In the genomic region with DNA sequence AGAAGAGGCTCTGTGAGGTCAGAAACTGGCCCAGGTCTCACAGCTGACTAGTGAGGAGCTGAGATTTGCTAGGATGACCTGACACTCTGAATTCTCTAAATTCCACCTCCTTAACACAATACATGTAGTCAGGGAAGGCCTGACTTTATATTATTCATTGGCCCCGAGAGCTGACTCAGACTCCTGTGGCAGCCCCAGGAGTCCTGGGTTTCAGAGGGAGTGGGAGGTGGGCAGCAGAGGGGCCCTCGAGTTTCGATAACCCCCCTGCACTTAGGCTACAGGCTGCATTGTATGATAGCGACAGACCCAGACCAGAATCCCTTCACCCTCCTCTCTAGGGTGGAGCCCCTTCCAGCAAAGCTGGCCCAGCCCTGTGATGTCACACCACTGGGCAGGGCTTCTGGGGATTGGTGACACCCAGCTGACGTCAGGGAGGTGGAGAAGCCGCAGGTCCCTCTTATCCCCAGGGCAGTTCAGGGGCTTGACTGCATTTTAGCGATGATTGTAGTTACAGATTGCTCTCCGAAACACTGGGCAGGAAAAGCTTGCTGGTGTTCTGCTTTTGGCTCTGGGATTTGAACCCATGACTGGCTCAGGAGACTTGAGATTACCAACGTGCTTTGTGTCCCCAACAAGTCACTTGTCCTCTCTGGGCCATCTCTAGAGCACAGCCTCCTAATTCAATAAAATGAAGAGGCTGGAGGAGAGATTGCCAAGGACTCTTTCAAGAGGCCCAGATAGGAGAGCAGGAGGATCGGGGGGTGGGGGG, we compare ENCODE assay signal across 10 cellular contexts. TPM values are rescaled to one million over a fixed set of nuclear protein-coding genes. Genes with fewer than 3 reads are reported as not detected.
A peak's percentile ranks its signal among the peaks of the same experiment; 100 is the strongest.
DNase-seq lines count a peak whose midpoint lies in the region; ATAC-seq, FAIRE-seq and TF ChIP-seq lines count a peak whose summit lies in the region.
"Had no signal": no experiment of that assay in that cellular context is flagged by ENCODE, and none has a peak within 500 bp of the region (broad histone marks: within the 10 kb centered on the region; RNA-seq: fewer than 3 reads in every experiment).

No MANE protein-coding gene starts in this region.

- no peaks in the 10 kb centered on the region for H3K9me3 ChIP-seq in NT2/D1 (ENCODE audit: insufficient read depth, low read length)
- no peaks in the 10 kb centered on the region for H3K9me3 ChIP-seq in endodermal cell (ENCODE audit: control insufficient read depth, low read length)
- H3K9me3 ChIP-seq in pancreas = no peaks in the 10 kb centered on the region

- no peak for TF ChIP-seq CTCF in endodermal cell (conservative IDR thresholded peaks at IDR 0.05)
- TF ChIP-seq CTCF in pancreas (IDR thresholded peaks at IDR 0.05) = no peak

- no peak overlapping the region for H3K4me3 ChIP-seq in NT2/D1 (ENCODE audit: insufficient read length, low read depth)
- peak overlapping the region; percentile 38 for H3K4me3 ChIP-seq in endodermal cell (ENCODE audit: low read length)
- H3K4me3 ChIP-seq in pancreas = no peak overlapping the region

- no peak for FAIRE-seq in pancreas (lab: Jason Lieb, UNC)
- FAIRE-seq: islet of Langerhans had no signal

- POLR2A ChIA-PET in activated CD4-positive, alpha-beta memory T cell treated with anti-CD3 and anti-CD28 coated beads, Interleukin-2, amount 10 ng/mL, durations not matched to agents 7 days and 5 days (lab: Charles Lee) = no interaction called here

- peak in 1 of 4 donors; percentile 4 for ATAC-seq in pancreas
- ATAC-seq: activated CD4-positive, CD25-positive, alpha-beta regulatory T cell treated with anti-CD3 and anti-CD28 coated beads, Interleukin-2, amount 50 U/mL, for 24 hours had no signal

- intact Hi-C loops in pancreas (cut with DNase I) = loop anchor here in 1 of 3 donors (5.0 kb wide), 2 partner anchors 58 to 93 kb away; partner anchors contain the start of gene ELF3

- CTCF ChIA-PET in activated CD4-positive, alpha-beta memory T cell treated with anti-CD3 and anti-CD28 coated beads, Interleukin-2, amount 10 ng/mL, durations not matched to agents 7 days and 5 days (lab: Charles Lee) = no interaction called here

- H3K4me1 Mint-ChIP-seq in endodermal cell = peaks cover 46% of the 10 kb centered on the region
- H3K4me1 Mint-ChIP-seq in activated CD4-positive, alpha-beta memory T cell treated with anti-CD3 and anti-CD28 coated beads, Interleukin-2, amount 10 ng/mL, durations not matched to agents 7 days and 5 days = no peaks in the 10 kb centered on the region

- WGBS in endodermal cell (ENCODE audit: insufficient coverage in 1 of 2, insufficient read length in 1 of 2), 2 experiments = 27 to 28% methylated on average over 7 to 9 of the region's 10 CpGs
- WGBS in pancreas, 2 donors = 54 to 55% methylated on average over 10 of the region's 10 CpGs

- H3K27ac ChIP-seq in endodermal cell (ENCODE audit: low read depth, low read length) (peak overlapping the region; percentile 65), pancreas (peak overlapping the region; percentile 95 to 99 (median 98))

- H3K27me3 ChIP-seq in NT2/D1 (ENCODE audit: insufficient read depth, insufficient read length) (no peaks in the 10 kb centered on the region), endodermal cell (ENCODE audit: control insufficient read depth, insufficient read depth, low read length, poor library complexity, severe bottlenecking) (no peaks in the 10 kb centered on the region), pancreas (no peaks in the 10 kb centered on the region)

- peak overlapping the region; percentile 63 for H3K9ac ChIP-seq in NT2/D1 (ENCODE audit: insufficient read length, low read depth)
- H3K9ac ChIP-seq in endodermal cell (ENCODE audit: extremely low read depth, low read length, poor library complexity, severe bottlenecking) = peak overlapping the region; percentile 50

- DNase-seq in HK-2 (ENCODE audit: unreplicated experiment) (peak; percentile 77), NT2/D1 (ENCODE audit: low read depth, low spot score) (peak; percentile 81), endodermal cell (peak; percentile 94), pancreas (peak in 4 of 6 donors; percentile 48 to 70 (median 61)), GM19238 (ENCODE audit: insufficient read length, low spot score) (no peak), GOT3 (lab: John Stamatoyannopoulos, UW) (no peak), NCI-H524 treated with DMSO at 0.1 percent for 48 hours (lab: John Stamatoyannopoulos, UW) (no peak)
- DNase-seq in activated CD4-positive, alpha-beta memory T cell treated with anti-CD3 and anti-CD28 coated beads, Interleukin-2, amount 10 ng/mL, durations not matched to agents 7 days and 5 days = no peak

- H3K4me1 ChIP-seq in NT2/D1 (ENCODE audit: insufficient read depth, insufficient read length) (peaks cover 27% of the 10 kb centered on the region), endodermal cell (ENCODE audit: control insufficient read depth, insufficient read depth, low read length) (peaks cover 10% of the 10 kb centered on the region), pancreas (peaks cover 31 to 42% (median 36%) of the 10 kb centered on the region in 3 donors)

- H3K27ac Mint-ChIP-seq in endodermal cell = peak overlapping the region; percentile 97
- no peak overlapping the region for H3K27ac Mint-ChIP-seq in activated CD4-positive, alpha-beta memory T cell treated with anti-CD3 and anti-CD28 coated beads, Interleukin-2, amount 10 ng/mL, durations not matched to agents 7 days and 5 days

- H3K36me3 ChIP-seq in NT2/D1 (ENCODE audit: insufficient read depth, insufficient read length, low read length) (no peaks in the 10 kb centered on the region), endodermal cell (ENCODE audit: control insufficient read depth, insufficient read depth, low read length) (no peaks in the 10 kb centered on the region), pancreas (no peaks in the 10 kb centered on the region)

- H3K4me3 Mint-ChIP-seq in endodermal cell = peak overlapping the region; percentile 8
- H3K4me3 Mint-ChIP-seq in activated CD4-positive, alpha-beta memory T cell treated with anti-CD3 and anti-CD28 coated beads, Interleukin-2, amount 10 ng/mL, durations not matched to agents 7 days and 5 days = no peak overlapping the region

- no peaks in the 10 kb centered on the region for H3K36me3 Mint-ChIP-seq in endodermal cell (ENCODE audit: low read depth)
- no peaks in the 10 kb centered on the region for H3K36me3 Mint-ChIP-seq in activated CD4-positive, alpha-beta memory T cell treated with anti-CD3 and anti-CD28 coated beads, Interleukin-2, amount 10 ng/mL, durations not matched to agents 7 days and 5 days (ENCODE audit: low read depth)

- no peaks in the 10 kb centered on the region for H3K9me3 Mint-ChIP-seq in endodermal cell
- no peaks in the 10 kb centered on the region for H3K9me3 Mint-ChIP-seq in activated CD4-positive, alpha-beta memory T cell treated with anti-CD3 and anti-CD28 coated beads, Interleukin-2, amount 10 ng/mL, durations not matched to agents 7 days and 5 days

- no peaks in the 10 kb centered on the region for H3K27me3 Mint-ChIP-seq in endodermal cell (ENCODE audit: insufficient read depth)
- peaks cover 3% of the 10 kb centered on the region for H3K27me3 Mint-ChIP-seq in activated CD4-positive, alpha-beta memory T cell treated with anti-CD3 and anti-CD28 coated beads, Interleukin-2, amount 10 ng/mL, durations not matched to agents 7 days and 5 days

RNA-seq across cellular contexts. Expression of gene GPR37L1, which starts 17.0 kb away (rescaled TPM):
- total RNA-seq in endodermal cell (under 1 TPM in 1 of 2 donors, not detected in 1; 0.04 TPM), pancreas (under 1 TPM in 4 of 6 donors, not detected in 2; 0.03 to 0.25 (median 0.07) TPM)
- 0.07 TPM for polyA plus RNA-seq in endodermal cell (2013, experiment 1 of 2)
- 0.12 TPM for polyA plus RNA-seq in endodermal cell (2013, experiment 2 of 2)
- polyA plus RNA-seq in pancreas = under 1 TPM; 0.02 to 0.11 TPM
- not detected for total RNA-seq in activated CD4-positive, alpha-beta memory T cell treated with anti-CD3 and anti-CD28 coated beads, Interleukin-2, amount 10 ng/mL, durations not matched to agents 7 days and 5 days

RNA-seq across cellular contexts. Expression of gene ARL8A, which starts 38.8 kb away (rescaled TPM):
- total RNA-seq in endodermal cell = 10 to 100 TPM; 72.8 to 82.0 TPM
- polyA plus RNA-seq in endodermal cell (2013, experiment 1 of 2) = 52.4 TPM
- 54.7 TPM for polyA plus RNA-seq in endodermal cell (2013, experiment 2 of 2)
- 10 to 100 TPM; 17.9 to 30.4 (median 24.8) TPM for total RNA-seq in pancreas
- polyA plus RNA-seq in pancreas = 10 to 100 TPM; 14.8 to 20.5 TPM
- 10 to 100 TPM; 62.4 to 63.8 TPM for total RNA-seq in activated CD4-positive, alpha-beta memory T cell treated with anti-CD3 and anti-CD28 coated beads, Interleukin-2, amount 10 ng/mL, durations not matched to agents 7 days and 5 days

RNA-seq across cellular contexts. Expression of gene PTPN7, which starts 54.6 kb away (rescaled TPM):
- total RNA-seq in endodermal cell (not detected), pancreas (1 to 10 TPM in 4 of 6 donors, under 1 TPM in 2; 0.23 to 2.9 (median 1.0) TPM)
- not detected for polyA plus RNA-seq in endodermal cell (2013, experiment 1 of 2)
- not detected for polyA plus RNA-seq in endodermal cell (2013, experiment 2 of 2)
- polyA plus RNA-seq in pancreas = 1 to 10 TPM in 1 of 2 donors, under 1 TPM in 1; 0.61 to 1.2 TPM
- 100 to 1,000 TPM; 228 to 231 TPM for total RNA-seq in activated CD4-positive, alpha-beta memory T cell treated with anti-CD3 and anti-CD28 coated beads, Interleukin-2, amount 10 ng/mL, durations not matched to agents 7 days and 5 days

Comparison
In these comparisons a context has a peak if more than half of its experiments do, and no peak if none do; other contexts are left out.
1. DNase-seq: peak in HK-2 (single experiment), NT2/D1 (single experiment), endodermal cell (single experiment) and pancreas (4 of 6); none in activated CD4-positive, alpha-beta memory T cell treated with anti-CD3 and anti-CD28 coated beads, Interleukin-2, amount 10 ng/mL, durations not matched to agents 7 days and 5 days (single experiment), GM19238 (single experiment), GOT3 (single experiment) and NCI-H524 treated with DMSO at 0.1 percent for 48 hours (single experiment).
2. RNA of gene PTPN7, which starts 54.6 kb away (total RNA-seq): 228 to 231 TPM in activated CD4-positive, alpha-beta memory T cell treated with anti-CD3 and anti-CD28 coated beads, Interleukin-2, amount 10 ng/mL, durations not matched to agents 7 days and 5 days; 0.23 to 2.9 TPM in pancreas and not detected in endodermal cell; every median in the first group is over 10 times any median in the second.